Comparison of ENCODE assay signal across 1 cellular context in the genomic region with DNA sequence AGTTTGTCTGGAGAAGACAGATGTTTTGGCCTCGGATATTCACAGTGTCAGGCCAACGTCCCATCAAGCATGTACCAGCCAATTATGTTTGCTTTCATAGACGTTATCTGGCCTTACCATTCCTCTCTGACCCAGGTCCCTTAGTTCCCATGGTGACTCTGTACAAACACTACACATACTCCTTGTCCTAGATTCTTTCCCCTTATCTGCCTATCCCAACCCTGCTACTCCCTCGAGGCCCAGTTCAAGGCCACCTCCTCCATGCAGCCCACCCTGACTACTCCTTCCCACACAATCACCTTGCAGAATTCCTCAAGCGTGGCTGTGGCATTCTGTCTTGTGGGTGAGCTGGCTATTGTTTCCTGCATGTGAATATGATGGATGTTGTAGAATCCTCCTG.
TF ChIP-seq lines count a peak whose summit lies in the region.

No MANE protein-coding gene starts in this region.

TF ChIP-seq in HEK293, 187 proteins besides CTCF, POLR2A, EP300 and RAD21 (continued from another document):
- no peak for TF ChIP-seq ZNF488 (tag by site-specific recombination; IDR thresholded peaks at IDR 0.05)
- no peak for TF ChIP-seq ZNF19 (tag by site-specific recombination; IDR thresholded peaks at IDR 0.05; ENCODE audit: low read depth)
- TF ChIP-seq, protein P1, sequence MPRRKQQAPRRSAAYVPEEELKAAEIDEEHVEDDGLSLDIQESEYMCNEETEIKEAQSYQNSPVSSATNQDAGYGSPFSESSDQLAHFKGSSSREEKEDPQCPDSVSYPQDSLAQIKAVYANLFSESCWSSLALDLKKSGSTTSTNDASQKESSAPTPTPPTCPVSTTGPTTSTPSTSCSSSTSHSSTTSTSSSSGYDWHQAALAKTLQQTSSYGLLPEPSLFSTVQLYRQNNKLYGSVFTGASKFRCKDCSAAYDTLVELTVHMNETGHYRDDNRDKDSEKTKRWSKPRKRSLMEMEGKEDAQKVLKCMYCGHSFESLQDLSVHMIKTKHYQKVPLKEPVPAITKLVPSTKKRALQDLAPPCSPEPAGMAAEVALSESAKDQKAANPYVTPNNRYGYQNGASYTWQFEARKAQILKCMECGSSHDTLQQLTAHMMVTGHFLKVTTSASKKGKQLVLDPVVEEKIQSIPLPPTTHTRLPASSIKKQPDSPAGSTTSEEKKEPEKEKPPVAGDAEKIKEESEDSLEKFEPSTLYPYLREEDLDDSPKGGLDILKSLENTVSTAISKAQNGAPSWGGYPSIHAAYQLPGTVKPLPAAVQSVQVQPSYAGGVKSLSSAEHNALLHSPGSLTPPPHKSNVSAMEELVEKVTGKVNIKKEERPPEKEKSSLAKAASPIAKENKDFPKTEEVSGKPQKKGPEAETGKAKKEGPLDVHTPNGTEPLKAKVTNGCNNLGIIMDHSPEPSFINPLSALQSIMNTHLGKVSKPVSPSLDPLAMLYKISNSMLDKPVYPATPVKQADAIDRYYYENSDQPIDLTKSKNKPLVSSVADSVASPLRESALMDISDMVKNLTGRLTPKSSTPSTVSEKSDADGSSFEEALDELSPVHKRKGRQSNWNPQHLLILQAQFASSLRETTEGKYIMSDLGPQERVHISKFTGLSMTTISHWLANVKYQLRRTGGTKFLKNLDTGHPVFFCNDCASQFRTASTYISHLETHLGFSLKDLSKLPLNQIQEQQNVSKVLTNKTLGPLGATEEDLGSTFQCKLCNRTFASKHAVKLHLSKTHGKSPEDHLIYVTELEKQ (tag by site-specific recombination; IDR thresholded peaks at IDR 0.05; ENCODE audit: borderline replicate concordance) = no peak
- TF ChIP-seq HOXA7 (CRISPR knock-in tag; IDR thresholded peaks at IDR 0.05; ENCODE audit: borderline replicate concordance) = no peak
- TF ChIP-seq ZNF692 (tag by site-specific recombination; IDR thresholded peaks at IDR 0.05) = no peak
- 0 out of 2 replicates have a peak, but pooled peaks have one; percentile 26 for TF ChIP-seq ZFHX2 (tag by site-specific recombination; conservative IDR thresholded peaks at IDR 0.05)
